33 cellular contexts compared by ENCODE assay signal in the genomic region with DNA sequence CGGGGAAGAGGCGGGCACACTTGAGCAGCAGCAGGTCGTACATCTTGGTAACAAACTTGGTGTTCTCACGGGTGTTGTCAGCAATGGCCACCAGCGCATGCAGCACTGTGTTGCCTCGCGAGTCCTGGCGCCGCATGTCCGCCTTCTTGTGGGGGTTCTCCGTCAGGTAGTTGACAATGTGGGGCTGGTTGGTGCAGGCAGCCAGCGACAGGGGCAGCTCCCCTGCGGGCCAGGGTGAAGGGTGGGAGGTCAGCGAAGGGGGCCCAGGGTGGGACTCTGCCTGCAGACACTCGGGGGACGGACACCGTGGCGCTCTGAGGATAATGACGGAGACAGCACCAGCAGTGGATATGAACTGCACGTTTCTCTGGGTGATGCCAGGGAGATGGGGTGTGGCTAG. TPM values are rescaled to one million over a fixed set of nuclear protein-coding genes. Genes with fewer than 3 reads are reported as not detected.
"Had no signal": no experiment of that assay in that cellular context is flagged by ENCODE, and none has a peak within 500 bp of the region (broad histone marks: within the 10 kb centered on the region; RNA-seq: fewer than 3 reads in every experiment).

No MANE protein-coding gene starts in this region.

- H3K36me3 ChIP-seq: MG63 had no signal

- H3K4me3 ChIP-seq: MG63 had no signal

- DNase-seq: Karpas-422, MG63, MM.1S, NCI-H1048, NCI-H1092, NCI-H1092 treated with DMSO at 0.1 percent for 48 hours, NCI-H1105, NCI-H1105 treated with DMSO at 0.1 percent for 48 hours, NCI-H1417, NCI-H1417 treated with DMSO at 0.1 percent for 48 hours, NCI-H1436, NCI-H1436 treated with DMSO at 0.1 percent for 48 hours, NCI-H146, NCI-H1694, NCI-H1694 treated with DMSO at 0.1 percent for 48 hours, NCI-H187, NCI-H187 treated with DMSO at 0.1 percent for 48 hours, NCI-H1930, NCI-H2029, NCI-H2029 treated with DMSO at 0.1 percent for 48 hours, NCI-H2081, NCI-H2081 treated with DMSO at 0.1 percent for 48 hours, NCI-H2107, NCI-H2171, NCI-H2171 treated with DMSO at 0.1 percent for 48 hours, NCI-H2227 treated with DMSO at 0.1 percent for 48 hours, NCI-H226, NCI-H345, NCI-H446, NCI-H446 treated with DMSO at 0.1 percent for 48 hours, NCI-H510A, NCI-H510A treated with DMSO at 0.1 percent for 48 hours had no signal

- H3K9me3 ChIP-seq: MG63 had no signal

- H3K27me3 ChIP-seq: MG63 had no signal

RNA-seq across cellular contexts. Expression of a gene that starts 34.5 kb away (rescaled TPM):
- total RNA-seq: NCI-H460 had no signal
